In the genomic region with DNA sequence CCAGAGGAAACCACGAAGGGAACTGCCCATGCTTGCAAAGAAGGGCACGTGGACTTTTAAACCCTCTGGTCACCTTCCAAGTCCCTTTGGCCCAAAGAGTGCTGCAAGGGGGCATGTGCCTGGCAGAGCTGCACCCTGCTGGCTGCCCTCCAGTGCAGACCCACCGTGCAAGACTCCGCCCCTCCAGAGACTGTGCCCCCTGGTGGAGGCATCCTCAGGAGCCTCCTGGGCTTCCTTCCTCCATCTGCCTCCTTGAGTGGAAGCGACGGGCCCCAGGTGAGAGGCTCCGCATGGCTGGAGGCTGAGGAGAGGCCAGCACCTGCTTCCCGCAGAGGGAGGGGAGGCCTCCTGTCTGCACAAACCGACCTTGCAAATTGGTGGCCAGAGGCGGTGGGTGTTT, we compare ENCODE assay signal across 2 cellular contexts.
TF ChIP-seq lines count a peak whose summit lies in the region.

No MANE protein-coding gene starts in this region.

TF ChIP-seq in SK-N-SH, 30 proteins besides CTCF, POLR2A, EP300 and RAD21 (continued from another document):
- TF ChIP-seq, protein P1, sequence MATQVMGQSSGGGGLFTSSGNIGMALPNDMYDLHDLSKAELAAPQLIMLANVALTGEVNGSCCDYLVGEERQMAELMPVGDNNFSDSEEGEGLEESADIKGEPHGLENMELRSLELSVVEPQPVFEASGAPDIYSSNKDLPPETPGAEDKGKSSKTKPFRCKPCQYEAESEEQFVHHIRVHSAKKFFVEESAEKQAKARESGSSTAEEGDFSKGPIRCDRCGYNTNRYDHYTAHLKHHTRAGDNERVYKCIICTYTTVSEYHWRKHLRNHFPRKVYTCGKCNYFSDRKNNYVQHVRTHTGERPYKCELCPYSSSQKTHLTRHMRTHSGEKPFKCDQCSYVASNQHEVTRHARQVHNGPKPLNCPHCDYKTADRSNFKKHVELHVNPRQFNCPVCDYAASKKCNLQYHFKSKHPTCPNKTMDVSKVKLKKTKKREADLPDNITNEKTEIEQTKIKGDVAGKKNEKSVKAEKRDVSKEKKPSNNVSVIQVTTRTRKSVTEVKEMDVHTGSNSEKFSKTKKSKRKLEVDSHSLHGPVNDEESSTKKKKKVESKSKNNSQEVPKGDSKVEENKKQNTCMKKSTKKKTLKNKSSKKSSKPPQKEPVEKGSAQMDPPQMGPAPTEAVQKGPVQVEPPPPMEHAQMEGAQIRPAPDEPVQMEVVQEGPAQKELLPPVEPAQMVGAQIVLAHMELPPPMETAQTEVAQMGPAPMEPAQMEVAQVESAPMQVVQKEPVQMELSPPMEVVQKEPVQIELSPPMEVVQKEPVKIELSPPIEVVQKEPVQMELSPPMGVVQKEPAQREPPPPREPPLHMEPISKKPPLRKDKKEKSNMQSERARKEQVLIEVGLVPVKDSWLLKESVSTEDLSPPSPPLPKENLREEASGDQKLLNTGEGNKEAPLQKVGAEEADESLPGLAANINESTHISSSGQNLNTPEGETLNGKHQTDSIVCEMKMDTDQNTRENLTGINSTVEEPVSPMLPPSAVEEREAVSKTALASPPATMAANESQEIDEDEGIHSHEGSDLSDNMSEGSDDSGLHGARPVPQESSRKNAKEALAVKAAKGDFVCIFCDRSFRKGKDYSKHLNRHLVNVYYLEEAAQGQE (IDR thresholded peaks at IDR 0.05; ENCODE audit: low read depth, low read length): no peak
- TF ChIP-seq RXRA (IDR thresholded peaks at IDR 0.05; ENCODE audit: borderline replicate concordance, low read depth) (no peak), TEAD4 (IDR thresholded peaks at IDR 0.05; ENCODE audit: borderline replicate concordance, insufficient read depth) (no peak), CHD2 (IDR thresholded peaks at IDR 0.05; ENCODE audit: low read length, partially characterized antibody) (no peak), FOXJ3 (CRISPR knock-in tag; IDR thresholded peaks at IDR 0.05) (no peak), MEF2A (IDR thresholded peaks at IDR 0.05; ENCODE audit: borderline replicate concordance, low read depth) (no peak), MXI1 (IDR thresholded peaks at IDR 0.05; ENCODE audit: low read depth, low read length) (no peak), TCF12 (IDR thresholded peaks at IDR 0.05) (no peak)
- TF ChIP-seq, protein P2, sequence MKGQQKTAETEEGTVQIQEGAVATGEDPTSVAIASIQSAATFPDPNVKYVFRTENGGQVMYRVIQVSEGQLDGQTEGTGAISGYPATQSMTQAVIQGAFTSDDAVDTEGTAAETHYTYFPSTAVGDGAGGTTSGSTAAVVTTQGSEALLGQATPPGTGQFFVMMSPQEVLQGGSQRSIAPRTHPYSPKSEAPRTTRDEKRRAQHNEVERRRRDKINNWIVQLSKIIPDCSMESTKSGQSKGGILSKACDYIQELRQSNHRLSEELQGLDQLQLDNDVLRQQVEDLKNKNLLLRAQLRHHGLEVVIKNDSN (IDR thresholded peaks at IDR 0.05; ENCODE audit: borderline replicate concordance, low read depth): no peak

TF ChIP-seq in SK-N-SH treated with all-trans-retinoic acid at 6 μM for 48 hours, 23 proteins besides CTCF, POLR2A, EP300 and RAD21 (continued from another document):
- TF ChIP-seq, protein P3, sequence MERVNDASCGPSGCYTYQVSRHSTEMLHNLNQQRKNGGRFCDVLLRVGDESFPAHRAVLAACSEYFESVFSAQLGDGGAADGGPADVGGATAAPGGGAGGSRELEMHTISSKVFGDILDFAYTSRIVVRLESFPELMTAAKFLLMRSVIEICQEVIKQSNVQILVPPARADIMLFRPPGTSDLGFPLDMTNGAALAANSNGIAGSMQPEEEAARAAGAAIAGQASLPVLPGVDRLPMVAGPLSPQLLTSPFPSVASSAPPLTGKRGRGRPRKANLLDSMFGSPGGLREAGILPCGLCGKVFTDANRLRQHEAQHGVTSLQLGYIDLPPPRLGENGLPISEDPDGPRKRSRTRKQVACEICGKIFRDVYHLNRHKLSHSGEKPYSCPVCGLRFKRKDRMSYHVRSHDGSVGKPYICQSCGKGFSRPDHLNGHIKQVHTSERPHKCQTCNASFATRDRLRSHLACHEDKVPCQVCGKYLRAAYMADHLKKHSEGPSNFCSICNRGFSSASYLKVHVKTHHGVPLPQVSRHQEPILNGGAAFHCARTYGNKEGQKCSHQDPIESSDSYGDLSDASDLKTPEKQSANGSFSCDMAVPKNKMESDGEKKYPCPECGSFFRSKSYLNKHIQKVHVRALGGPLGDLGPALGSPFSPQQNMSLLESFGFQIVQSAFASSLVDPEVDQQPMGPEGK (CRISPR knock-in tag; IDR thresholded peaks at IDR 0.05; ENCODE audit: borderline replicate concordance): no peak
- no peak for TF ChIP-seq ARNTL (CRISPR knock-in tag; IDR thresholded peaks at IDR 0.05; ENCODE audit: borderline replicate concordance, low read depth)
- no peak for TF ChIP-seq TOX (CRISPR knock-in tag; IDR thresholded peaks at IDR 0.05; ENCODE audit: borderline replicate concordance)
- TF ChIP-seq, protein P4, sequence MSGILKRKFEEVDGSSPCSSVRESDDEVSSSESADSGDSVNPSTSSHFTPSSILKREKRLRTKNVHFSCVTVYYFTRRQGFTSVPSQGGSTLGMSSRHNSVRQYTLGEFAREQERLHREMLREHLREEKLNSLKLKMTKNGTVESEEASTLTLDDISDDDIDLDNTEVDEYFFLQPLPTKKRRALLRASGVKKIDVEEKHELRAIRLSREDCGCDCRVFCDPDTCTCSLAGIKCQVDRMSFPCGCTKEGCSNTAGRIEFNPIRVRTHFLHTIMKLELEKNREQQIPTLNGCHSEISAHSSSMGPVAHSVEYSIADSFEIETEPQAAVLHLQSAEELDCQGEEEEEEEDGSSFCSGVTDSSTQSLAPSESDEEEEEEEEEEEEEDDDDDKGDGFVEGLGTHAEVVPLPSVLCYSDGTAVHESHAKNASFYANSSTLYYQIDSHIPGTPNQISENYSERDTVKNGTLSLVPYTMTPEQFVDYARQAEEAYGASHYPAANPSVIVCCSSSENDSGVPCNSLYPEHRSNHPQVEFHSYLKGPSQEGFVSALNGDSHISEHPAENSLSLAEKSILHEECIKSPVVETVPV (CRISPR knock-in tag; IDR thresholded peaks at IDR 0.05): no peak
- TF ChIP-seq ISL1 (CRISPR knock-in tag; IDR thresholded peaks at IDR 0.05): no peak
- no peak for TF ChIP-seq ZC3H10 (CRISPR knock-in tag; IDR thresholded peaks at IDR 0.05)
- no peak for TF ChIP-seq ZNF70 (CRISPR knock-in tag; IDR thresholded peaks at IDR 0.05)
- no peak for TF ChIP-seq OSR1 (CRISPR knock-in tag; IDR thresholded peaks at IDR 0.05)
- TF ChIP-seq ZNF565 (CRISPR knock-in tag; conservative IDR thresholded peaks at IDR 0.05; ENCODE audit: low read depth): no peak
- no peak for TF ChIP-seq PPARA (CRISPR knock-in tag; IDR thresholded peaks at IDR 0.05; ENCODE audit: borderline replicate concordance)
TF ChIP-seq in SK-N-SH treated with all-trans-retinoic acid at 6 μM for 48 hours: peak in this region for 0.
